Comparison of ENCODE assay signal across 8 cellular contexts in genomic region chr19:16382775-16383543, GRCh38. TPM values are rescaled to one million over a fixed set of nuclear protein-coding genes. Genes with fewer than 3 reads are reported as not detected.
A peak's percentile ranks its signal among the peaks of the same experiment; 100 is the strongest.
DNase-seq lines count a peak whose midpoint lies in the region; ATAC-seq and TF ChIP-seq lines count a peak whose summit lies in the region.

No MANE protein-coding gene starts in this region.

- TF ChIP-seq CTCF in AG04450 (IDR thresholded peaks at IDR 0.05; ENCODE audit: low read depth, low read length): peak; percentile 86
- TF ChIP-seq CTCF in GM20000 (IDR thresholded peaks at IDR 0.05; ENCODE audit: extremely low read depth, missing control alignments): peak; percentile 56

- H3K9me3 ChIP-seq in AG04450 (ENCODE audit: control insufficient read depth, insufficient read depth, low read length) (no peaks in the 10 kb centered on the region; the same call in none of the 2 replicates), mesenchymal stem cell (ENCODE audit: control insufficient read depth, low read length) (no peaks in the 10 kb centered on the region)

- H3K36me3 ChIP-seq in mesenchymal stem cell (ENCODE audit: control insufficient read depth in 1 of 2, insufficient read depth in 2 of 2, low read depth in 1 of 2, low read length in 2 of 2): peaks cover 40 to 69% of the 10 kb centered on the region in 2 experiments

- no peaks in the 10 kb centered on the region for H3K27me3 Mint-ChIP-seq in effector memory CD8-positive, alpha-beta T cell

- H3K4me1 Mint-ChIP-seq in effector memory CD8-positive, alpha-beta T cell (ENCODE audit: low read depth in 2 of 2): peaks cover 50 to 51% of the 10 kb centered on the region in 2 donors

- no peak overlapping the region for H2BK5ac ChIP-seq in mesenchymal stem cell (ENCODE audit: low read depth, low read length, poor library complexity, severe bottlenecking)

- H3K9me3 Mint-ChIP-seq in effector memory CD8-positive, alpha-beta T cell: no peaks in the 10 kb centered on the region

- H2BK120ac ChIP-seq in mesenchymal stem cell (ENCODE audit: low read depth, low read length): no peak overlapping the region

- H3K9ac ChIP-seq in mesenchymal stem cell (ENCODE audit: low read length): peak overlapping the region; percentile 87

- CTCF ChIA-PET in AG04450 (lab: Charles Lee): interaction anchor here (0.6 to 3.2 kb wide), 57 partner anchors 9 to 756 kb away, joined by 3 to 240 read pairs (median 5); no protein-coding TSS in a partner anchor

- H3K4me3 ChIP-seq in AG04450 (ENCODE audit: low read depth, low read length) (no peak overlapping the region), mesenchymal stem cell (ENCODE audit: insufficient read depth in 1 of 2, low read depth in 1 of 2, low read length in 2 of 2) (peak overlapping the region in 1 of 2 experiments; percentile 36)

- no peak overlapping the region for H3K18ac ChIP-seq in mesenchymal stem cell (ENCODE audit: low read depth in 1 of 2, low read length in 2 of 2)

- H3K27ac ChIP-seq in AG04450 (ENCODE audit: low read depth, low read length): no peak overlapping the region
- H3K27ac ChIP-seq in mesenchymal stem cell (ENCODE audit: low read length, poor library complexity, severe bottlenecking): no peak overlapping the region

- peak; percentile 73 for DNase-seq in AG04450 (ENCODE audit: low read depth, low spot score)
- peak; percentile 80 for DNase-seq in GM20000 (ENCODE audit: low spot score)
- peak; percentile 5 for DNase-seq in NCI-H82 treated with DMSO at 0.1 percent for 48 hours (lab: John Stamatoyannopoulos, UW; ENCODE audit: unreplicated experiment)
- peak; percentile 60 to 65 for DNase-seq in activated CD8-positive, alpha-beta memory T cell treated with anti-CD3 and anti-CD28 coated beads for 1 hour (ENCODE audit: extremely low read depth in 1 of 2, low read depth in 1 of 2)
- peak; percentile 68 to 78 (median 70) for DNase-seq in effector memory CD8-positive, alpha-beta T cell
- DNase-seq in mesenchymal stem cell: peak; percentile 83
- DNase-seq in stimulated activated CD4-positive, alpha-beta T cell treated with anti-CD3 and anti-CD28 coated beads, TNF-alpha, amount 100 ng/mL, for 48 hours (ENCODE audit: low read depth in 3 of 3): peak; percentile 44 to 61 (median 61)

- H2AK5ac ChIP-seq in mesenchymal stem cell (ENCODE audit: low read length, severe bottlenecking): no peak overlapping the region

- peaks cover 19% of the 10 kb centered on the region for H3K36me3 Mint-ChIP-seq in effector memory CD8-positive, alpha-beta T cell (ENCODE audit: insufficient read depth)

- H2AFZ ChIP-seq in mesenchymal stem cell (ENCODE audit: low read depth, low read length): no peak overlapping the region

- H3K23ac ChIP-seq in mesenchymal stem cell (ENCODE audit: low read length in 2 of 2): no peak overlapping the region

- peak; percentile 73 for ATAC-seq in effector memory CD8-positive, alpha-beta T cell (replicated peaks)
- no peak for ATAC-seq in HG03196 (IDR thresholded peaks at IDR 0.05; ENCODE audit: unreplicated experiment)

- H3K14ac ChIP-seq in mesenchymal stem cell (ENCODE audit: low read length in 2 of 2): no peak overlapping the region

- H2BK15ac ChIP-seq in mesenchymal stem cell (ENCODE audit: low read depth, poor library complexity, severe bottlenecking): no peak overlapping the region

- no peak overlapping the region for H3K4me2 ChIP-seq in mesenchymal stem cell (ENCODE audit: low read length, poor library complexity, severe bottlenecking)

- H4K91ac ChIP-seq in mesenchymal stem cell (ENCODE audit: low read length): no peak overlapping the region

- H4K8ac ChIP-seq in mesenchymal stem cell (ENCODE audit: low read length): no peak overlapping the region

- H3K4me1 ChIP-seq in mesenchymal stem cell (ENCODE audit: control insufficient read depth, insufficient read depth, low read depth, low read length): peaks cover 3% of the 10 kb centered on the region

- H3K27me3 ChIP-seq in AG04450 (ENCODE audit: control insufficient read depth, insufficient read depth, low read length) (no peaks in the 10 kb centered on the region), mesenchymal stem cell (ENCODE audit: control insufficient read depth in 1 of 2, insufficient read depth in 1 of 2, low read length in 2 of 2) (no peaks in the 10 kb centered on the region)

- H3K4ac ChIP-seq in mesenchymal stem cell (ENCODE audit: low read depth in 1 of 2, low read length in 2 of 2): no peak overlapping the region

- peak overlapping the region; percentile 90 to 92 for H3K27ac Mint-ChIP-seq in effector memory CD8-positive, alpha-beta T cell

- H3K79me1 ChIP-seq in mesenchymal stem cell (replicated peaks; ENCODE audit: low read length, poor library complexity, severe bottlenecking): peaks cover 41% of the 10 kb centered on the region

- POLR2A ChIA-PET in AG04450 (lab: Yijun Ruan, JAX): interaction anchor here (0.6 to 1.3 kb wide), 7 partner anchors 44 to 136 kb away, joined by 3 to 7 read pairs (median 4); partner anchors contain the start of gene KLF2

- H3K4me3 Mint-ChIP-seq in effector memory CD8-positive, alpha-beta T cell: peak overlapping the region; percentile 68 to 71

- no peak overlapping the region for H2BK12ac ChIP-seq in mesenchymal stem cell (ENCODE audit: low read length in 2 of 2)

- WGBS in mesenchymal stem cell: 37% methylated on average over 16 of the region's 17 CpGs

RNA-seq across cellular contexts. Expression of gene KLF2, which starts 58.3 kb away (rescaled TPM):
- 0.60 and 1.5 TPM in 2 replicates for polyA plus RNA-seq in AG04450 (2011; rRNA removed)
- polyA minus RNA-seq in AG04450 (2011; rRNA and poly(A)+ RNA removed): 1.2 and 1.4 TPM in 2 replicates
- 39.9 TPM for polyA plus RNA-seq in mesenchymal stem cell (2013, experiment 1 of 2)
- 38.0 TPM for polyA plus RNA-seq in mesenchymal stem cell (2013, experiment 2 of 2)

Comparison
In these comparisons a context has a peak if more than half of its experiments do, and no peak if none do; other contexts are left out.
1. DNase-seq: peak in every context shown above with its lines; median percentile 83 in mesenchymal stem cell; 80 in GM20000; 73 in AG04450; 70 in effector memory CD8-positive, alpha-beta T cell; 62 in activated CD8-positive, alpha-beta memory T cell treated with anti-CD3 and anti-CD28 coated beads for 1 hour; 61 in stimulated activated CD4-positive, alpha-beta T cell treated with anti-CD3 and anti-CD28 coated beads, TNF-alpha, amount 100 ng/mL, for 48 hours; 5 in NCI-H82 treated with DMSO at 0.1 percent for 48 hours.